In genomic region chr2:236177967-236178909, GRCh38 we compare ENCODE assay signal across 1 cellular context.
A peak's percentile ranks its signal among the peaks of the same experiment; 100 is the strongest.
TF ChIP-seq lines count a peak whose summit lies in the region.

No MANE protein-coding gene starts in this region.

TF ChIP-seq in WTC11, 78 proteins besides CTCF, POLR2A, EP300 and RAD21 (continued from another document):
- 0 out of 2 replicates have a peak, but pooled peaks have one; percentile 29 for TF ChIP-seq E2F5 (CRISPR knock-in tag; IDR thresholded peaks at IDR 0.05)
- no peak for TF ChIP-seq FOXJ3 (CRISPR knock-in tag; IDR thresholded peaks at IDR 0.05; ENCODE audit: borderline replicate concordance)
